Comparison of ENCODE assay signal across 18 cellular contexts in the genomic region with DNA sequence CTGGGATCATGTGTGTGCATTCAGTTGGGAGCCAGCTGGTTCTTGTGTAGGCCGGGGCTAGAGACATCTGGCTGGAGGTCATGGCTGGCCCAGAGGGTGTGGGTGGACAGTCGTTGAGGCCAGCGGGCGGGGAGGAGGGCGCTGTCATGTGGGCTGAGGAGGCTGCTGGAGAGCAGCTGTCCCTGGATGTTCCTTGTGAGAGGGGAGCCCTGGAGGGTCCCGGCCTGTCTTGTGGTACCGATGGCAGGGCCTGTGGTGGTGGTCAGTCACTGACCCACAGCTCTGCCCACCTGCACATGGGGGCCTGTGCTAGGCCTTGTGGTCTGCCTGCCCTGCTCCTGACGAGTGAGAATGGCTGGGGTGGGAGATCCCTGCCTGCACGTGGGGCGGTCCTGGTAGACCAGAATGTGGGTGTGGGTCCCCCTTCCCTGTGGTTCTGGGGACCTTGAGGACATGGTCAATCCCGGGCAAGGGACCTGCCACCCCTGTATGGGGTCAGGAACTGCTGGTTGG. TPM values are rescaled to one million over a fixed set of nuclear protein-coding genes. Genes with fewer than 3 reads are reported as not detected.
A peak's percentile ranks its signal among the peaks of the same experiment; 100 is the strongest.
DNase-seq lines count a peak whose midpoint lies in the region; ATAC-seq, FAIRE-seq and TF ChIP-seq lines count a peak whose summit lies in the region.
"Had no signal": no experiment of that assay in that cellular context is flagged by ENCODE, and none has a peak within 500 bp of the region (broad histone marks: within the 10 kb centered on the region; RNA-seq: fewer than 3 reads in every experiment).

No MANE protein-coding gene starts in this region.

- no peaks in the 10 kb centered on the region for H3K27me3 ChIP-seq in H9 (ENCODE audit: insufficient read depth, low read length)
- H3K27me3 ChIP-seq: pancreas had no signal

- no peak overlapping the region for H3K4me2 ChIP-seq in H9 (ENCODE audit: insufficient read depth, insufficient read length, low read length)

- H3T11ph ChIP-seq in H9 (ENCODE audit: low read length) = no peak overlapping the region

- H2BK120ac ChIP-seq in H9 (ENCODE audit: low read depth, low read length, poor library complexity, severe bottlenecking) = no peak overlapping the region

- no peaks in the 10 kb centered on the region for H4K20me1 ChIP-seq in H9 (ENCODE audit: control insufficient read depth, insufficient read depth, insufficient read length)

- no peak overlapping the region for H3K18ac ChIP-seq in H9 (ENCODE audit: insufficient read length, low read depth, low read length)

- H2AFZ ChIP-seq in H9 (ENCODE audit: low read length) = no peak overlapping the region

- FAIRE-seq in GM12892 (lab: Jason Lieb, UNC) = no peak
- FAIRE-seq: pancreas had no signal

- no peak overlapping the region for H2BK5ac ChIP-seq in H9 (ENCODE audit: insufficient read length, low read length)

- no peaks in the 10 kb centered on the region; the same call in 1 of the 2 replicates for H3K4me1 ChIP-seq in H9 (ENCODE audit: insufficient read depth, low read length)
- H3K4me1 ChIP-seq: pancreas had no signal

- TF ChIP-seq CTCF in H9 (conservative IDR thresholded peaks at IDR 0.05) = no peak
- no peak for TF ChIP-seq CTCF in nephron (IDR thresholded peaks at IDR 0.05; ENCODE audit: unreplicated experiment in 3 of 3)

- no peak overlapping the region for H3K27ac ChIP-seq in H9 (ENCODE audit: insufficient read length, low read depth, low read length)
- H3K27ac ChIP-seq: pancreas, stomach, uterus had no signal

- no peak overlapping the region for H4K91ac ChIP-seq in H9 (ENCODE audit: insufficient read length, low read depth, low read length)

- no peak overlapping the region for H4K8ac ChIP-seq in H9 (replicated peaks; ENCODE audit: insufficient read length, low read depth, low read length)

- no peak overlapping the region for H3K9ac ChIP-seq in H9 (ENCODE audit: extremely low read depth, insufficient read length, low read length)

- H2BK20ac ChIP-seq in H9 (ENCODE audit: low read depth, low read length, poor library complexity, severe bottlenecking) = no peak overlapping the region

- H3K79me2 ChIP-seq in H9 (ENCODE audit: insufficient read depth, low read length) = no peaks in the 10 kb centered on the region

- no peak overlapping the region for H2BK15ac ChIP-seq in H9 (ENCODE audit: low read depth, low read length)

- no peak overlapping the region for H3K56ac ChIP-seq in H9 (ENCODE audit: insufficient read length, low read depth, low read length)

- TF ChIP-seq POLR2A in GM12892 (IDR thresholded peaks at IDR 0.05; ENCODE audit: low read depth, low read length) = no peak

- H3K9me3 ChIP-seq in H9 (ENCODE audit: control insufficient read depth, low read depth, low read length) = no peaks in the 10 kb centered on the region
- H3K9me3 ChIP-seq: pancreas, stomach, uterus had no signal

- H3K27ac Mint-ChIP-seq in activated CD8-positive, alpha-beta memory T cell treated with anti-CD3 and anti-CD28 coated beads, Interleukin-2, amount 10 ng/mL, durations not matched to agents 7 days and 5 days = peak overlapping the region; percentile 95
- H3K27ac Mint-ChIP-seq in H9 (peak overlapping the region in 2 of 3 experiments; percentile 52 to 89; a peak in 2 of 7 replicates), nephron (peak overlapping the region in 2 of 3 experiments; percentile 24 to 44)
- H3K27ac Mint-ChIP-seq in activated naive CD8-positive, alpha-beta T cell treated with anti-CD3 and anti-CD28 coated beads, Interleukin-2, amount 50 U/mL, for 24 hours = peak overlapping the region; percentile 93

- H3K9me3 Mint-ChIP-seq in activated CD8-positive, alpha-beta memory T cell treated with anti-CD3 and anti-CD28 coated beads, Interleukin-2, amount 10 ng/mL, durations not matched to agents 7 days and 5 days (ENCODE audit: low read depth) = no peaks in the 10 kb centered on the region
- H3K9me3 Mint-ChIP-seq in H9 (no peaks in the 10 kb centered on the region; a peak in 1 of 5 replicates), nephron (no peaks in the 10 kb centered on the region)
- no peaks in the 10 kb centered on the region for H3K9me3 Mint-ChIP-seq in activated naive CD8-positive, alpha-beta T cell treated with anti-CD3 and anti-CD28 coated beads, Interleukin-2, amount 50 U/mL, for 24 hours

- peaks cover 13% of the 10 kb centered on the region for H3K36me3 Mint-ChIP-seq in activated CD8-positive, alpha-beta memory T cell treated with anti-CD3 and anti-CD28 coated beads, Interleukin-2, amount 10 ng/mL, durations not matched to agents 7 days and 5 days
- H3K36me3 Mint-ChIP-seq in H9 (ENCODE audit: insufficient read depth in 1 of 3, low read depth in 3 of 3) (peaks cover 14 to 50% (median 38%) of the 10 kb centered on the region in 3 experiments; a peak in 6 of 7 replicates), nephron (ENCODE audit: low read depth) (peaks cover 29% of the 10 kb centered on the region)
- peaks cover 12% of the 10 kb centered on the region for H3K36me3 Mint-ChIP-seq in activated naive CD8-positive, alpha-beta T cell treated with anti-CD3 and anti-CD28 coated beads, Interleukin-2, amount 50 U/mL, for 24 hours (ENCODE audit: low read depth)

- no peak for DNase-seq in activated CD8-positive, alpha-beta memory T cell treated with anti-CD3 and anti-CD28 coated beads, Interleukin-2, amount 10 ng/mL, durations not matched to agents 7 days and 5 days
- no peak for DNase-seq in activated CD8-positive, alpha-beta memory T cell treated with anti-CD3 and anti-CD28 coated beads for 24 hours
- DNase-seq in H9 (no peak), GM19238 (ENCODE audit: insufficient read length, low spot score) (no peak), GM12892 (ENCODE audit: insufficient read length) (no peak)
- DNase-seq in activated naive CD8-positive, alpha-beta T cell treated with anti-CD3 and anti-CD28 coated beads, Interleukin-2, amount 50 U/mL, for 24 hours = no peak
- DNase-seq: ACHN, kidney glomerular epithelial cell, midbrain, NCI-H2081, NCI-H510A treated with DMSO at 0.1 percent for 48 hours, pancreas, stomach, uterus had no signal

- H3K4me3 Mint-ChIP-seq in activated CD8-positive, alpha-beta memory T cell treated with anti-CD3 and anti-CD28 coated beads, Interleukin-2, amount 10 ng/mL, durations not matched to agents 7 days and 5 days = no peak overlapping the region
- H3K4me3 Mint-ChIP-seq in H9 (no peak overlapping the region), nephron (no peak overlapping the region)
- no peak overlapping the region for H3K4me3 Mint-ChIP-seq in activated naive CD8-positive, alpha-beta T cell treated with anti-CD3 and anti-CD28 coated beads, Interleukin-2, amount 50 U/mL, for 24 hours

- no peak for ATAC-seq in activated CD8-positive, alpha-beta memory T cell treated with anti-CD3 and anti-CD28 coated beads, Interleukin-2, amount 10 ng/mL, durations not matched to agents 7 days and 5 days
- ATAC-seq in activated naive CD8-positive, alpha-beta T cell treated with anti-CD3 and anti-CD28 coated beads, Interleukin-2, amount 50 U/mL, for 24 hours = no peak
- ATAC-seq in GM21526 (IDR thresholded peaks at IDR 0.05; ENCODE audit: low FRiP score, unreplicated experiment) = no peak
- ATAC-seq: esophagus mucosa, pancreas had no signal

- no peak overlapping the region for H3K4ac ChIP-seq in H9 (ENCODE audit: low read depth, low read length)

- no peak overlapping the region for H2BK12ac ChIP-seq in H9 (ENCODE audit: insufficient read length, low read depth, low read length)

- no peak overlapping the region for H2AK5ac ChIP-seq in H9 (ENCODE audit: insufficient read length, low read length)

- H3K27me3 Mint-ChIP-seq in activated CD8-positive, alpha-beta memory T cell treated with anti-CD3 and anti-CD28 coated beads, Interleukin-2, amount 10 ng/mL, durations not matched to agents 7 days and 5 days = no peaks in the 10 kb centered on the region
- H3K27me3 Mint-ChIP-seq in H9 (ENCODE audit: low read depth) (peaks cover 7% of the 10 kb centered on the region), nephron (ENCODE audit: low read depth) (peaks cover 29% of the 10 kb centered on the region)
- peaks cover 2% of the 10 kb centered on the region for H3K27me3 Mint-ChIP-seq in activated naive CD8-positive, alpha-beta T cell treated with anti-CD3 and anti-CD28 coated beads, Interleukin-2, amount 50 U/mL, for 24 hours

- no peak overlapping the region for H3K23ac ChIP-seq in H9 (ENCODE audit: insufficient read length, low read depth, low read length)

- H3K4me1 Mint-ChIP-seq in activated CD8-positive, alpha-beta memory T cell treated with anti-CD3 and anti-CD28 coated beads, Interleukin-2, amount 10 ng/mL, durations not matched to agents 7 days and 5 days = peaks cover 54% of the 10 kb centered on the region
- H3K4me1 Mint-ChIP-seq in H9 (peaks cover 21 to 23% of the 10 kb centered on the region in 2 experiments), nephron (peaks cover 16% of the 10 kb centered on the region)
- peaks cover 51% of the 10 kb centered on the region for H3K4me1 Mint-ChIP-seq in activated naive CD8-positive, alpha-beta T cell treated with anti-CD3 and anti-CD28 coated beads, Interleukin-2, amount 50 U/mL, for 24 hours

- no peak overlapping the region for H3K14ac ChIP-seq in H9 (ENCODE audit: insufficient read depth, low read length)

- H3K23me2 ChIP-seq in H9 (ENCODE audit: insufficient read length, low read depth, low read length, poor library complexity, severe bottlenecking) = peaks cover 11% of the 10 kb centered on the region

- CTCF ChIA-PET in activated CD8-positive, alpha-beta memory T cell treated with anti-CD3 and anti-CD28 coated beads, Interleukin-2, amount 10 ng/mL, durations not matched to agents 7 days and 5 days (lab: Charles Lee) = interaction anchor here (0.7 to 2.6 kb wide), 5 partner anchors 50 to 86 kb away, joined by 3 to 17 read pairs (median 5); partner anchors contain the start of genes LKAAEAR1 and PRPF6

- H4K5ac ChIP-seq in H9 (ENCODE audit: insufficient read length, low read depth, low read length) = no peak overlapping the region

- H3K79me1 ChIP-seq in H9 (ENCODE audit: insufficient read depth, low read depth, low read length, poor library complexity, severe bottlenecking) = no peaks in the 10 kb centered on the region

- WGBS in H9 (ENCODE audit: extremely low coverage, insufficient read length, low lambda C conversion rate) = no CpG with 5 or more reads among the region's 11 CpGs

RNA-seq across cellular contexts. Expression of gene C20orf204, which starts 1.9 kb away (rescaled TPM):
- 10 to 100 TPM; 17.5 to 19.0 TPM for total RNA-seq in activated CD8-positive, alpha-beta memory T cell treated with anti-CD3 and anti-CD28 coated beads, Interleukin-2, amount 10 ng/mL, durations not matched to agents 7 days and 5 days
- 1.3 and 2.2 TPM in 2 replicates for total RNA-seq in H9 (2021)
- polyA plus RNA-seq in GM12892 (2012; ENCODE audit: missing spikeins) = 3.0 TPM

RNA-seq across cellular contexts. Expression of gene SOX18, which starts 15.4 kb away (rescaled TPM):
- 1 to 10 TPM in 1 of 2 experiments, under 1 TPM in 1; 0.20 to 1.8 TPM for total RNA-seq in activated CD8-positive, alpha-beta memory T cell treated with anti-CD3 and anti-CD28 coated beads, Interleukin-2, amount 10 ng/mL, durations not matched to agents 7 days and 5 days
- total RNA-seq in H9 (2021) = 1.6 and 2.0 TPM in 2 replicates
- polyA plus RNA-seq in GM12892 (2012; ENCODE audit: missing spikeins) = 0.13 TPM
- total RNA-seq: OCI-LY7 had no signal

RNA-seq across cellular contexts. Expression of gene TCEA2, which starts 29.0 kb away (rescaled TPM):
- 10 to 100 TPM; 54.3 to 57.4 TPM for total RNA-seq in activated CD8-positive, alpha-beta memory T cell treated with anti-CD3 and anti-CD28 coated beads, Interleukin-2, amount 10 ng/mL, durations not matched to agents 7 days and 5 days
- total RNA-seq in H9 (2021) = 48.1 and 51.7 TPM in 2 replicates
- 10.4 TPM for polyA plus RNA-seq in GM12892 (2012; ENCODE audit: missing spikeins)

RNA-seq across cellular contexts. Expression of gene RGS19, which starts 45.3 kb away (rescaled TPM):
- 100 to 1,000 TPM in 1 of 2 experiments, 10 to 100 TPM in 1; 84.5 to 119 TPM for total RNA-seq in activated CD8-positive, alpha-beta memory T cell treated with anti-CD3 and anti-CD28 coated beads, Interleukin-2, amount 10 ng/mL, durations not matched to agents 7 days and 5 days
- 11.7 and 12.8 TPM in 2 replicates for total RNA-seq in H9 (2021)
- 14.0 TPM for polyA plus RNA-seq in GM12892 (2012; ENCODE audit: missing spikeins)

RNA-seq across cellular contexts. Expression of gene OPRL1, which starts 45.8 kb away (rescaled TPM):
- under 1 TPM; 0.75 to 0.99 TPM for total RNA-seq in activated CD8-positive, alpha-beta memory T cell treated with anti-CD3 and anti-CD28 coated beads, Interleukin-2, amount 10 ng/mL, durations not matched to agents 7 days and 5 days
- total RNA-seq in H9 (2021) = 0.90 and 1.0 TPM in 2 replicates
- polyA plus RNA-seq in GM12892 (2012; ENCODE audit: missing spikeins) = 0.23 TPM

Comparison
In these comparisons a context has a peak if more than half of its experiments do, and no peak if none do; other contexts are left out.
1. H3K27ac Mint-ChIP-seq: peak in every context shown above with its lines; median percentile 95 in activated CD8-positive, alpha-beta memory T cell treated with anti-CD3 and anti-CD28 coated beads, Interleukin-2, amount 10 ng/mL, durations not matched to agents 7 days and 5 days; 93 in activated naive CD8-positive, alpha-beta T cell treated with anti-CD3 and anti-CD28 coated beads, Interleukin-2, amount 50 U/mL, for 24 hours; 70 in H9; 34 in nephron.